Comparison of ENCODE assay signal across 9 cellular contexts in genomic region chr9:134707031-134707680, GRCh38.
A peak's percentile ranks its signal among the peaks of the same experiment; 100 is the strongest.
DNase-seq lines count a peak whose midpoint lies in the region; ATAC-seq and TF ChIP-seq lines count a peak whose summit lies in the region.
"Had no signal": no experiment of that assay in that cellular context is flagged by ENCODE, and none has a peak within 500 bp of the region (broad histone marks: within the 10 kb centered on the region; RNA-seq: fewer than 3 reads in every experiment).

No MANE protein-coding gene starts in this region.

- H3K4me1 Mint-ChIP-seq in GM23338 = no peaks in the 10 kb centered on the region

- no peak overlapping the region for H3K4me2 ChIP-seq in GM23338

- H3K79me2 ChIP-seq in GM23338 (replicated peaks; ENCODE audit: insufficient read depth) = no peaks in the 10 kb centered on the region

- H4K20me1 ChIP-seq in GM23338 (replicated peaks; ENCODE audit: insufficient read depth) = no peaks in the 10 kb centered on the region

- intact Hi-C loops in heart right ventricle (cut with DNase I) = no loop called here

- peaks cover 5% of the 10 kb centered on the region for H3K27me3 Mint-ChIP-seq in GM23338 (ENCODE audit: insufficient read depth, low read depth, poor library complexity)

- H3K9me2 ChIP-seq in GM23338 (ENCODE audit: insufficient read depth) = no peaks in the 10 kb centered on the region

- H3K4me1 ChIP-seq in GM23338 (ENCODE audit: insufficient read depth) (no peaks in the 10 kb centered on the region), heart right ventricle (peaks cover 21 to 65% (median 31%) of the 10 kb centered on the region in 9 donors), skeletal muscle tissue (ENCODE audit: control insufficient read depth in 3 of 3, insufficient read depth in 3 of 3, low read length in 3 of 3) (peaks cover 33 to 46% (median 41%) of the 10 kb centered on the region in 3 donors)

- H3K27ac ChIP-seq in GM23338 (ENCODE audit: low read depth) (no peak overlapping the region), heart right ventricle (peak overlapping the region; percentile 64 to 85 (median 74)), skeletal muscle tissue (ENCODE audit: low read depth, low read length) (peak overlapping the region; percentile 74)

- no peak overlapping the region for H2AFZ ChIP-seq in GM23338

- ATAC-seq in GM23338 (peak; percentile 28; the same call in 1 of the 3 replicates), SK-N-SH treated with all-trans-retinoic acid at 6 μM for 48 hours (peak; percentile 89), heart right ventricle (peak; percentile 70 to 85 (median 74))
- ATAC-seq: K562 had no signal

- H3K9ac ChIP-seq in skeletal muscle tissue (ENCODE audit: low read depth in 1 of 3, low read length in 3 of 3) = peak overlapping the region; percentile 14 to 33 (median 30)

- no peak for TF ChIP-seq CTCF in GM23338 (conservative IDR thresholded peaks at IDR 0.05; ENCODE audit: low read depth in 2 of 2)
- TF ChIP-seq CTCF in heart right ventricle (IDR thresholded peaks at IDR 0.05) = no peak

- H3K4me3 Mint-ChIP-seq in GM23338 = no peak overlapping the region

- H3K4me3 ChIP-seq in GM23338 = no peak overlapping the region
- H3K4me3 ChIP-seq in heart right ventricle = no peak overlapping the region
- H3K4me3 ChIP-seq in skeletal muscle tissue (ENCODE audit: low read length in 3 of 3) = no peak overlapping the region
- H3K4me3 ChIP-seq: K562 had no signal

- peaks cover 4% of the 10 kb centered on the region; the same call in 2 of the 3 replicates for H3K9me3 Mint-ChIP-seq in GM23338

- H3K27me3 ChIP-seq in GM23338 (ENCODE audit: insufficient read depth) (no peaks in the 10 kb centered on the region), heart right ventricle (peaks cover 0 to 4% (median 0%) of the 10 kb centered on the region in 7 donors), skeletal muscle tissue (ENCODE audit: control insufficient read depth in 3 of 3, insufficient read depth in 3 of 3, low read length in 3 of 3) (peaks cover 28 to 62% (median 53%) of the 10 kb centered on the region in 3 donors)

- 26 to 33% methylated on average over 19 of the region's 19 CpGs for WGBS in heart right ventricle, 2 donors

- H3F3A ChIP-seq in GM23338 (replicated peaks; ENCODE audit: low read depth) = no peaks in the 10 kb centered on the region

- no peaks in the 10 kb centered on the region for H3K36me3 ChIP-seq in GM23338 (ENCODE audit: insufficient read depth)
- H3K36me3 ChIP-seq in heart right ventricle = peaks cover 0 to 10% (median 0%) of the 10 kb centered on the region in 9 donors
- no peaks in the 10 kb centered on the region for H3K36me3 ChIP-seq in skeletal muscle tissue (ENCODE audit: control insufficient read depth in 3 of 3, insufficient read depth in 3 of 3, low read length in 3 of 3)

- H3K9me3 ChIP-seq in heart right ventricle (no peaks in the 10 kb centered on the region), skeletal muscle tissue (ENCODE audit: control insufficient read depth in 3 of 3, low read length in 3 of 3) (no peaks in the 10 kb centered on the region)

- H3K36me3 Mint-ChIP-seq in GM23338 (ENCODE audit: low read depth) = peaks cover 3% of the 10 kb centered on the region; the same call in 2 of the 3 replicates

- H3K27ac Mint-ChIP-seq in GM23338 = no peak overlapping the region

- DNase-seq in GM23338 (ENCODE audit: low spot score) (no peak), heart right ventricle (peak; percentile 83 to 86), OCI-M2 (lab: John Stamatoyannopoulos, UW; ENCODE audit: unreplicated experiment) (no peak), HCEC 1CT (no peak)
- DNase-seq in stimulated activated CD4-positive, alpha-beta T cell treated with anti-CD3 and anti-CD28 coated beads, Interleukin-2, amount 100 ng/mL, for 24 hours = no peak
- DNase-seq in stimulated activated CD4-positive, alpha-beta T cell treated with anti-CD3 and anti-CD28 coated beads, Interleukin-4, amount 100 ng/mL, for 24 hours = no peak

TF ChIP-seq in GM23338, 12 proteins besides CTCF, POLR2A, EP300 and RAD21 (continues in another document):
- TF ChIP-seq STAT1 (IDR thresholded peaks at IDR 0.05; ENCODE audit: unreplicated experiment) = no peak
- TF ChIP-seq JUNB (IDR thresholded peaks at IDR 0.05; ENCODE audit: unreplicated experiment) = no peak

TF ChIP-seq in SK-N-SH treated with all-trans-retinoic acid at 6 μM for 48 hours, 23 proteins besides CTCF, POLR2A, EP300 and RAD21:
- TF ChIP-seq POU6F1 (CRISPR knock-in tag; IDR thresholded peaks at IDR 0.05; ENCODE audit: borderline replicate concordance, low read depth) (no peak), ZFP30 (CRISPR knock-in tag; IDR thresholded peaks at IDR 0.05) (no peak), TOX (CRISPR knock-in tag; IDR thresholded peaks at IDR 0.05; ENCODE audit: borderline replicate concordance) (no peak), ARNTL (CRISPR knock-in tag; IDR thresholded peaks at IDR 0.05; ENCODE audit: borderline replicate concordance, low read depth) (no peak), ZFP3 (CRISPR knock-in tag; IDR thresholded peaks at IDR 0.05) (peak; percentile 100), ISL1 (CRISPR knock-in tag; IDR thresholded peaks at IDR 0.05) (peak; percentile 93), PPARA (CRISPR knock-in tag; IDR thresholded peaks at IDR 0.05; ENCODE audit: borderline replicate concordance) (no peak), TSHZ2 (CRISPR knock-in tag; IDR thresholded peaks at IDR 0.05) (0 out of 2 replicates have a peak, but pooled peaks have one; percentile 76), ESRRG (CRISPR knock-in tag; IDR thresholded peaks at IDR 0.05) (no peak), GLIS3 (CRISPR knock-in tag; IDR thresholded peaks at IDR 0.05) (0 out of 2 replicates have a peak, but pooled peaks have one; percentile 44), PATZ1 (CRISPR knock-in tag; IDR thresholded peaks at IDR 0.05; ENCODE audit: borderline replicate concordance) (peak; percentile 79; the same call in 1 of the 2 replicates)

Comparison
In these comparisons a context has a peak if more than half of its experiments do, and no peak if none do; other contexts are left out.
1. ATAC-seq: peak in every context shown above with its lines; median percentile 89 in SK-N-SH treated with all-trans-retinoic acid at 6 μM for 48 hours; 74 in heart right ventricle; 28 in GM23338.
2. DNase-seq: peak in heart right ventricle (2 of 2); none in GM23338 (single experiment), OCI-M2 (single experiment), stimulated activated CD4-positive, alpha-beta T cell treated with anti-CD3 and anti-CD28 coated beads, Interleukin-2, amount 100 ng/mL, for 24 hours (0 of 2), HCEC 1CT (single experiment) and stimulated activated CD4-positive, alpha-beta T cell treated with anti-CD3 and anti-CD28 coated beads, Interleukin-4, amount 100 ng/mL, for 24 hours (single experiment).